7 cellular contexts compared by ENCODE assay signal in the genomic region with DNA sequence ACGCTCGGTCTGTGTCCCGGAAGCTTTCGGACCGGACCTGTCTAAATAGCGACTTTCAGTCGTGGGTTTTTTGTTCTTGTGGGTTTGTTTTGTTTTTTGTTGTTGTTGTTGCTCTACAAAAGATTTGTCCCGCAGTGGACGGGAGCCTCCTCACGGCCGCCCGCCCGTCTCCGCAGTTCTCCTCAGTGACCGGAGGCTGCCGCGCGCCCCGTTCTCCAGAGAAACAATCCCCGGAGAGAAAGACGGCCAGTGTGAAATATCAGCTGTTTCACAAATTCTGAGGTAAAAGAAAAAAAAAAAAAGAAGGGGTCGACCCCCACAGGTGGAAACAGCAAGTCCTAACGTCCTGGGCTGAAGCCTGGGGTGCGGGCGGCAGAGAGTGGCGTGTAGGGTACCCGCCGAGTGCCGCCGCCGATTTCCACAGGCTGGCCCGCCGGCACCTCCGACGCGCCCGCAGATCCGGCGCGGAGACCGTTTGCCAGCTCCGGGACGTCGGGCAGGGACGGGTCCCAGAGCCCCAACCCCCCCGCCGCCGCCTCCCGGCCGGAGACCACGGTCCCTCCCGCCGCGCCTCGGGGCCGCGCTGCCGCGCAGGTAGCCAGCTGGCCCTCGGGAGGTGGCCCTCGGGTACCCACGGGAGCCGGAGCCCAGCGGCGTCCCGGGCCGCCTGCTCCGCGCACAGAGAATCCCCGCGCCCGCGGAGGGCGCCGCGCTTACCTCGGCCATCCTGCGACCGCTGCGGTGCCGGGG. TPM values are rescaled to one million over a fixed set of nuclear protein-coding genes. Genes with fewer than 3 reads are reported as not detected.
DNase-seq lines count a peak whose midpoint lies in the region; ATAC-seq and TF ChIP-seq lines count a peak whose summit lies in the region.

No MANE protein-coding gene starts in this region.

- H3K27me3 ChIP-seq in ascending aorta (peaks cover 12% of the 10 kb centered on the region), iPS-18a (ENCODE audit: control insufficient read depth, insufficient read depth, low read length) (peaks cover 78% of the 10 kb centered on the region)

- intact Hi-C loops in ascending aorta (cut with DNase I): no loop called here

- TF ChIP-seq POLR2A in erythroblast (IDR thresholded peaks at IDR 0.05; ENCODE audit: low read length): no peak

- H3K4me1 ChIP-seq in HEK293 (ENCODE audit: control insufficient read depth, insufficient read depth, low read length): no peaks in the 10 kb centered on the region
- H3K4me1 ChIP-seq in ascending aorta: peaks cover 0 to 4% of the 10 kb centered on the region in 2 donors
- peaks cover 5% of the 10 kb centered on the region for H3K4me1 ChIP-seq in iPS-18a (ENCODE audit: control insufficient read depth, low read depth, low read length)

- no peak for ATAC-seq in stimulated activated naive B cell treated with anti-CD40 and anti-IgM and Interleukin-4, amounts not matched to agents 10 μg/mL and 1 μg/mL and 100 μg/mL, for 72 hours (replicated peaks)
- ATAC-seq in HG03521 (IDR thresholded peaks at IDR 0.05; ENCODE audit: unreplicated experiment) (no peak), HG03135 (IDR thresholded peaks at IDR 0.05; ENCODE audit: unreplicated experiment) (no peak)

- peak overlapping the region; percentile 48 for H3K4me3 ChIP-seq in HEK293 (ENCODE audit: low read depth, low read length)
- peak overlapping the region; percentile 46 to 56 for H3K4me3 ChIP-seq in ascending aorta
- H3K4me3 ChIP-seq in iPS-18a (ENCODE audit: low read length): peak overlapping the region; percentile 44

- H3K27me3 Mint-ChIP-seq in stimulated activated naive B cell treated with anti-CD40 and anti-IgM and Interleukin-4, amounts not matched to agents 10 μg/mL and 1 μg/mL and 100 μg/mL, for 72 hours: peaks cover 60 to 78% of the 10 kb centered on the region in 2 donors

- H3K4me3 Mint-ChIP-seq in stimulated activated naive B cell treated with anti-CD40 and anti-IgM and Interleukin-4, amounts not matched to agents 10 μg/mL and 1 μg/mL and 100 μg/mL, for 72 hours: peak overlapping the region; percentile 52 to 75

- DNase-seq in ascending aorta (ENCODE audit: low spot score in 2 of 2) (no peak), erythroblast (lab: John Stamatoyannopoulos, UW) (no peak)
- no peak for DNase-seq in stimulated activated naive B cell treated with anti-CD40 and anti-IgM and Interleukin-4, amounts not matched to agents 10 μg/mL and 1 μg/mL and 100 μg/mL, for 72 hours

- TF ChIP-seq CTCF in HEK293 (tag by site-specific recombination; IDR thresholded peaks at IDR 0.05) (no peak), ascending aorta (IDR thresholded peaks at IDR 0.05) (no peak)

- H3K27ac Mint-ChIP-seq in stimulated activated naive B cell treated with anti-CD40 and anti-IgM and Interleukin-4, amounts not matched to agents 10 μg/mL and 1 μg/mL and 100 μg/mL, for 72 hours: peak overlapping the region; percentile 75

- POLR2A ChIA-PET in HEK293 (lab: Yijun Ruan, JAX): no interaction called here

- H3K36me3 Mint-ChIP-seq in stimulated activated naive B cell treated with anti-CD40 and anti-IgM and Interleukin-4, amounts not matched to agents 10 μg/mL and 1 μg/mL and 100 μg/mL, for 72 hours: peaks cover 0 to 1% of the 10 kb centered on the region in 2 donors

- no peaks in the 10 kb centered on the region for H3K9me3 Mint-ChIP-seq in stimulated activated naive B cell treated with anti-CD40 and anti-IgM and Interleukin-4, amounts not matched to agents 10 μg/mL and 1 μg/mL and 100 μg/mL, for 72 hours

- no peaks in the 10 kb centered on the region for H3K9me3 ChIP-seq in HEK293 (ENCODE audit: control insufficient read depth, insufficient read depth, low read depth, low read length)
- no peaks in the 10 kb centered on the region for H3K9me3 ChIP-seq in ascending aorta
- H3K9me3 ChIP-seq in iPS-18a (ENCODE audit: control insufficient read depth, low read depth, low read length): no peaks in the 10 kb centered on the region

- H3K4me1 Mint-ChIP-seq in stimulated activated naive B cell treated with anti-CD40 and anti-IgM and Interleukin-4, amounts not matched to agents 10 μg/mL and 1 μg/mL and 100 μg/mL, for 72 hours: peaks cover 0 to 6% of the 10 kb centered on the region in 2 donors

- H3K27ac ChIP-seq in HEK293 (ENCODE audit: extremely low read depth, low read depth, low read length): peak overlapping the region; percentile 22; the same call in 1 of the 2 replicates
- H3K27ac ChIP-seq in ascending aorta: no peak overlapping the region
- no peak overlapping the region for H3K27ac ChIP-seq in iPS-18a (ENCODE audit: low read length)

- CTCF ChIA-PET in HEK293 (lab: Yijun Ruan, JAX): interaction anchor here (0.7 to 0.8 kb wide), 2 partner anchors 95 to 106 kb away, joined by 3 to 4 read pairs; no protein-coding TSS in a partner anchor

- H3K36me3 ChIP-seq in HEK293 (ENCODE audit: control insufficient read depth in 2 of 2, insufficient read depth in 1 of 2, low read length in 2 of 2): no peaks in the 10 kb centered on the region
- no peaks in the 10 kb centered on the region for H3K36me3 ChIP-seq in ascending aorta
- H3K36me3 ChIP-seq in iPS-18a (ENCODE audit: control insufficient read depth, low read depth, low read length): no peaks in the 10 kb centered on the region

- no peak overlapping the region for H3K9ac ChIP-seq in iPS-18a (ENCODE audit: low read length)

TF ChIP-seq in HEK293, 187 proteins besides CTCF, POLR2A, EP300 and RAD21 (continues in another document):
- peak; percentile 49; the same call in 1 of the 2 replicates for TF ChIP-seq ZNF335 (tag by site-specific recombination; conservative IDR thresholded peaks at IDR 0.05)
- no peak for TF ChIP-seq PRDM2 (tag by site-specific recombination; IDR thresholded peaks at IDR 0.05; ENCODE audit: borderline replicate concordance)
- no peak for TF ChIP-seq ZNF561 (tag by site-specific recombination; IDR thresholded peaks at IDR 0.05; ENCODE audit: borderline replicate concordance)
- TF ChIP-seq, protein P1, sequence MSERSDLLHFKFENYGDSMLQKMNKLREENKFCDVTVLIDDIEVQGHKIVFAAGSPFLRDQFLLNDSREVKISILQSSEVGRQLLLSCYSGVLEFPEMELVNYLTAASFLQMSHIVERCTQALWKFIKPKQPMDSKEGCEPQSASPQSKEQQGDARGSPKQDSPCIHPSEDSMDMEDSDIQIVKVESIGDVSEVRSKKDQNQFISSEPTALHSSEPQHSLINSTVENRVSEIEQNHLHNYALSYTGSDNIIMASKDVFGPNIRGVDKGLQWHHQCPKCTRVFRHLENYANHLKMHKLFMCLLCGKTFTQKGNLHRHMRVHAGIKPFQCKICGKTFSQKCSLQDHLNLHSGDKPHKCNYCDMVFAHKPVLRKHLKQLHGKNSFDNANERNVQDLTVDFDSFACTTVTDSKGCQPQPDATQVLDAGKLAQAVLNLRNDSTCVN (tag by site-specific recombination; optimal IDR thresholded peaks at IDR 0.05): peak; percentile 43
- 0 out of 2 replicates have a peak, but pooled peaks have one; percentile 28 for TF ChIP-seq PBX3 (CRISPR knock-in tag; IDR thresholded peaks at IDR 0.05)
- no peak for TF ChIP-seq ZBTB1 (tag by site-specific recombination; IDR thresholded peaks at IDR 0.05)
- no peak for TF ChIP-seq ZNF404 (tag by site-specific recombination; IDR thresholded peaks at IDR 0.05)
- TF ChIP-seq ZSCAN23 (tag by site-specific recombination; IDR thresholded peaks at IDR 0.05): no peak

RNA-seq across cellular contexts. Expression of gene BNC1, which starts 0.5 kb away (rescaled TPM):
- total RNA-seq in ascending aorta: not detected
